In the genomic region with DNA sequence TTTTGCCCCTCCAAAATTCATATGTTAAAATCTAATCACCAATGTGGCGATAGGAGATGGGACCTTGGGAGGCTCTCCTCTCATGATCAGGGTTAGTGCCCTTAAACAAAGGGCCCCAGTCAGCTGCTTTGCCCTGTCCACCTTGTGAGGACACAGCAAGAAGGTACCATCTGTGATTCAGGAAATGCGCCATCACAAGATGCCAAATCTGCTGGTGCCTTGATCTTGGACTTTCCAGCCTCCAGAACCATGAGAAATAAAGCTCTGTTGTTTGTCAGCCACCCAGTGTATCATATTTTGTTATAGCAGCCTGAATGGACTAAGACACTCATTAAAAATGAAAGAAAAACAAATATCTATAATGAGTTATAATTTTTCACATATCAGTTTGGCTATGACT, we compare ENCODE assay signal across 8 cellular contexts.
"Had no signal": no experiment of that assay in that cellular context is flagged by ENCODE, and none has a peak within 500 bp of the region (broad histone marks: within the 10 kb centered on the region; RNA-seq: fewer than 3 reads in every experiment).

No MANE protein-coding gene starts in this region.

- H3K4me3 ChIP-seq: GM12878 had no signal

- DNase-seq: GDM1, GF-D8 had no signal

- FAIRE-seq: G401.6, GM12878, GM12891, GM12892, GM18507, GM19239 had no signal

- ATAC-seq: GM12878 had no signal
